ENCODE assay signal across 8 cellular contexts in the genomic region with DNA sequence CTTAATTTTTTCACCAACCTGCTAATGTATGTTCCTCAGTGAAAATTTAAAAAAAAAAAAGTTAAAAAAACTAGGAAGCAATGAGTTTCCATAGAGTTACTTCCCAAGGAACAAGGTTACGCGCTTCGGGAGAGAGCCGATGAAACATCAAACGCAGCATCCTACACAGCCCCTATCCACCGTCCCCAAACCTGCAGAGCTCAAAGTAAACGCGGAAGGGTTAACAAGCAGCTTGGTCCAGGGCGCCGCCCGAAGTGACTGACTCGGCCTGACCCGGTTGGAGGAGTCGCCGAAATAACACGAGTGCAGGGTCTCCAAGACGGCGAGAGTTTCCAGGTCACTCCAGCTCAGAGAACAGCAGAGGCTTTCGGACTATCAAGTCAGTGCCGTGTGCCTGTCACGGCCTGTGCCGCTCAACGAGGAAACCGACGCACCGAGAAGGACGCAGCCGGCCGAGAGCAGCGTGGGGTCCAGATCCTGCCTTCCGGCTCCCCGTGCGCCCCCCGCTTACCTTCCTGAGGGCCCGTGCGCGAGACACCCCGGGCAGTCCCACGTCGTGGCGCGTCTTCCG. TPM values are rescaled to one million over a fixed set of nuclear protein-coding genes. Genes with fewer than 3 reads are reported as not detected.
DNase-seq lines count a peak whose midpoint lies in the region; ATAC-seq and TF ChIP-seq lines count a peak whose summit lies in the region.

No MANE protein-coding gene starts in this region.

- H3K4me3 ChIP-seq in endodermal cell (ENCODE audit: low read length) = peak overlapping the region; percentile 88
- peak overlapping the region; percentile 72 for H3K4me3 ChIP-seq in mucosa of descending colon

- H3K36me3 ChIP-seq in endodermal cell (ENCODE audit: control insufficient read depth, insufficient read depth, low read length) (peaks cover 10% of the 10 kb centered on the region), mucosa of descending colon (ENCODE audit: low read depth) (no peaks in the 10 kb centered on the region)

- peaks cover 4% of the 10 kb centered on the region for H3K4me1 ChIP-seq in endodermal cell (ENCODE audit: control insufficient read depth, insufficient read depth, low read length)
- H3K4me1 ChIP-seq in mucosa of descending colon (ENCODE audit: low read depth) = peaks cover 18% of the 10 kb centered on the region

- H3K36me3 Mint-ChIP-seq in Calu3 (ENCODE audit: insufficient read depth, unreplicated experiment) = peaks cover 32% of the 10 kb centered on the region
- peaks cover 11% of the 10 kb centered on the region for H3K36me3 Mint-ChIP-seq in endodermal cell (ENCODE audit: low read depth)

- H3K27ac ChIP-seq in endodermal cell (ENCODE audit: low read depth, low read length) = peak overlapping the region; percentile 80

- no TSS peak for BruUV-seq in Calu3 (replicated peaks; lab: Mats Ljungman, UMichigan)

- peak overlapping the region; percentile 79 for H3K4me3 Mint-ChIP-seq in Calu3 (ENCODE audit: low read depth, unreplicated experiment)
- peak overlapping the region; percentile 90 for H3K4me3 Mint-ChIP-seq in endodermal cell

- CTCF ChIA-PET in Calu3 (lab: Charles Lee) = no interaction called here

- H3K4me1 Mint-ChIP-seq in Calu3 (ENCODE audit: low read depth, unreplicated experiment) (no peaks in the 10 kb centered on the region), endodermal cell (peaks cover 19% of the 10 kb centered on the region)

- ATAC-seq in GM19351 (IDR thresholded peaks at IDR 0.05; ENCODE audit: unreplicated experiment) (peak; percentile 16), HG03432 (IDR thresholded peaks at IDR 0.05; ENCODE audit: unreplicated experiment) (peak; percentile 36), mucosa of descending colon (peak; percentile 47)

- DNase-seq in Calu3 (peak; percentile 32), SKM-1 treated with dmso at 0.1 percent for 144 hours (lab: John Stamatoyannopoulos, UW; ENCODE audit: unreplicated experiment) (peak; percentile 69), endodermal cell (peak; percentile 87), mucosa of descending colon (peak in 1 of 3 donors; percentile 49), NCI-H1694 (lab: John Stamatoyannopoulos, UW) (no peak), NCI-H187 (lab: John Stamatoyannopoulos, UW) (no peak)

- no peaks in the 10 kb centered on the region for H3K9me3 Mint-ChIP-seq in Calu3 (ENCODE audit: low read depth, unreplicated experiment)
- H3K9me3 Mint-ChIP-seq in endodermal cell = no peaks in the 10 kb centered on the region

- peaks cover 9% of the 10 kb centered on the region for H3K27me3 Mint-ChIP-seq in Calu3 (ENCODE audit: unreplicated experiment)
- peaks cover 5% of the 10 kb centered on the region for H3K27me3 Mint-ChIP-seq in endodermal cell (ENCODE audit: insufficient read depth)

- intact Hi-C loops in Calu3 (cut with micrococcal nuclease; ENCODE audit: unreplicated experiment) = no loop called here
- intact Hi-C loops in mucosa of descending colon (cut with DNase I, micrococcal nuclease) = no loop called here

- H3K27me3 ChIP-seq in endodermal cell (ENCODE audit: control insufficient read depth, insufficient read depth, low read length, poor library complexity, severe bottlenecking) = no peaks in the 10 kb centered on the region

- TF ChIP-seq CTCF in Calu3 (IDR thresholded peaks at IDR 0.05; ENCODE audit: unreplicated experiment) = no peak
- TF ChIP-seq CTCF in endodermal cell (conservative IDR thresholded peaks at IDR 0.05) = no peak
- no peak for TF ChIP-seq CTCF in mucosa of descending colon (IDR thresholded peaks at IDR 0.05)

- H3K9me3 ChIP-seq in endodermal cell (ENCODE audit: control insufficient read depth, low read length) (no peaks in the 10 kb centered on the region), mucosa of descending colon (no peaks in the 10 kb centered on the region)

- H3K27ac Mint-ChIP-seq in Calu3 (ENCODE audit: unreplicated experiment) (peak overlapping the region; percentile 23), endodermal cell (peak overlapping the region; percentile 98)

- 0 to 1% methylated on average over 20 to 43 of the region's 43 CpGs for WGBS in endodermal cell (ENCODE audit: insufficient coverage in 1 of 2, insufficient read length in 1 of 2), 2 experiments

- H3K9ac ChIP-seq in endodermal cell (ENCODE audit: extremely low read depth, low read length, poor library complexity, severe bottlenecking) = peak overlapping the region; percentile 82

RNA-seq across cellular contexts. Expression of a gene that starts 0.5 kb away (rescaled TPM):
- total RNA-seq in Calu3 (2022) (29.1 and 29.4 TPM in 2 replicates), endodermal cell (10 to 100 TPM; 23.0 to 31.9 TPM), mucosa of descending colon (10 to 100 TPM; 18.2 to 23.8 (median 23.5) TPM)
- 20.5 TPM for polyA plus RNA-seq in endodermal cell (2013, experiment 1 of 2)
- 18.2 TPM for polyA plus RNA-seq in endodermal cell (2013, experiment 2 of 2)

RNA-seq across cellular contexts. Expression of a gene that starts 0.7 kb away (rescaled TPM):
- total RNA-seq in Calu3 (2022) (0.80 and 1.1 TPM in 2 replicates), endodermal cell (1 to 10 TPM; 2.8 to 4.2 TPM), mucosa of descending colon (1 to 10 TPM in 2 of 3 donors, under 1 TPM in 1; 0.87 to 8.9 (median 3.9) TPM)
- 3.5 TPM for polyA plus RNA-seq in endodermal cell (2013, experiment 1 of 2)
- 4.0 TPM for polyA plus RNA-seq in endodermal cell (2013, experiment 2 of 2)

Comparison
In these comparisons a context has a peak if more than half of its experiments do, and no peak if none do; other contexts are left out.
1. DNase-seq: peak in Calu3 (single experiment), SKM-1 treated with dmso at 0.1 percent for 144 hours (single experiment) and endodermal cell (single experiment); none in NCI-H1694 (single experiment) and NCI-H187 (0 of 2).
2. Peak in every context shown above with its lines, with median percentiles within 50 percentile points of each other: ATAC-seq.